1 cellular context compared by ENCODE assay signal in the genomic region with DNA sequence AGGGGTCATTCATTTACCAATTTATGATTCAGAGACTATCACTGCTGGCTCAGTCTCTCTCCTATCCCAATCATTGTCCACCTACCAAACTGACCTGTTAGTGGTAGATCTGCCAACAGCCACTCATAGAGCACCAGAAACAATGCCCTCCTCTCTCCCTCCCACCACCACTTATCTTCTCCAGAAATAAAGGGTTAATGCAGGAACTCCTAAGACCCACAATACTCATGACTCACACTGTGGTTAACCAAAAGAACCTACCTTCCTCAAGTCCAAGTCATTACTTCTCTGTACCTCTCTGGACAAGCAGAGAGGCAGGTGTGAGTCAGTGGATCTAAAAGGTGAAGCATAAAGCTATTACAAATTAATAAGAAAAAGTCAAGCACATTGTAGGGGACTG.
TF ChIP-seq lines count a peak whose summit lies in the region.

No MANE protein-coding gene starts in this region.

TF ChIP-seq in HepG2, 621 proteins besides CTCF, POLR2A, EP300 and RAD21:
- TF ChIP-seq GZF1 (CRISPR knock-in tag; IDR thresholded peaks at IDR 0.05) (no peak), TAF1 (CRISPR knock-in tag; IDR thresholded peaks at IDR 0.05) (no peak), GABPA (IDR thresholded peaks at IDR 0.05; ENCODE audit: low read depth, low read length) (no peak), GABPA (CRISPR knock-in tag; IDR thresholded peaks at IDR 0.05; ENCODE audit: low read depth) (no peak), HNRNPH1 (optimal IDR thresholded peaks at IDR 0.05; ENCODE audit: low read depth, low read length) (no peak), ZNF235 (CRISPR knock-in tag; IDR thresholded peaks at IDR 0.05; ENCODE audit: borderline replicate concordance) (no peak), RAD51 (IDR thresholded peaks at IDR 0.05; ENCODE audit: borderline replicate concordance) (no peak), ZNF18 (CRISPR knock-in tag; IDR thresholded peaks at IDR 0.05; ENCODE audit: insufficient replicate concordance) (no peak), MTF1 (CRISPR knock-in tag; IDR thresholded peaks at IDR 0.05) (no peak), FOXK1 (CRISPR knock-in tag; IDR thresholded peaks at IDR 0.05; ENCODE audit: borderline replicate concordance, low read depth) (no peak), JDP2 (CRISPR knock-in tag; IDR thresholded peaks at IDR 0.05; ENCODE audit: borderline replicate concordance) (no peak), ZSCAN9 (CRISPR knock-in tag; IDR thresholded peaks at IDR 0.05; ENCODE audit: borderline replicate concordance) (no peak), RBFOX2 (IDR thresholded peaks at IDR 0.05; ENCODE audit: low read depth, low read length) (no peak), DPF2 (CRISPR knock-in tag; IDR thresholded peaks at IDR 0.05; ENCODE audit: borderline replicate concordance, low read depth) (no peak), ZBTB20 (CRISPR knock-in tag; IDR thresholded peaks at IDR 0.05; ENCODE audit: borderline replicate concordance, low read depth) (no peak), CBX5 (CRISPR knock-in tag; IDR thresholded peaks at IDR 0.05; ENCODE audit: borderline replicate concordance) (no peak), SSRP1 (CRISPR knock-in tag; IDR thresholded peaks at IDR 0.05) (no peak), BRD4 (CRISPR knock-in tag; IDR thresholded peaks at IDR 0.05) (no peak), DDIT3 (CRISPR knock-in tag; IDR thresholded peaks at IDR 0.05) (no peak), KDM2A (CRISPR knock-in tag; IDR thresholded peaks at IDR 0.05; ENCODE audit: borderline replicate concordance, low read depth) (no peak)
- TF ChIP-seq, protein P1, sequence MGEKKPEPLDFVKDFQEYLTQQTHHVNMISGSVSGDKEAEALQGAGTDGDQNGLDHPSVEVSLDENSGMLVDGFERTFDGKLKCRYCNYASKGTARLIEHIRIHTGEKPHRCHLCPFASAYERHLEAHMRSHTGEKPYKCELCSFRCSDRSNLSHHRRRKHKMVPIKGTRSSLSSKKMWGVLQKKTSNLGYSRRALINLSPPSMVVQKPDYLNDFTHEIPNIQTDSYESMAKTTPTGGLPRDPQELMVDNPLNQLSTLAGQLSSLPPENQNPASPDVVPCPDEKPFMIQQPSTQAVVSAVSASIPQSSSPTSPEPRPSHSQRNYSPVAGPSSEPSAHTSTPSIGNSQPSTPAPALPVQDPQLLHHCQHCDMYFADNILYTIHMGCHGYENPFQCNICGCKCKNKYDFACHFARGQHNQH (CRISPR knock-in tag; IDR thresholded peaks at IDR 0.05), result no peak
